8 cellular contexts compared by ENCODE assay signal in the genomic region with DNA sequence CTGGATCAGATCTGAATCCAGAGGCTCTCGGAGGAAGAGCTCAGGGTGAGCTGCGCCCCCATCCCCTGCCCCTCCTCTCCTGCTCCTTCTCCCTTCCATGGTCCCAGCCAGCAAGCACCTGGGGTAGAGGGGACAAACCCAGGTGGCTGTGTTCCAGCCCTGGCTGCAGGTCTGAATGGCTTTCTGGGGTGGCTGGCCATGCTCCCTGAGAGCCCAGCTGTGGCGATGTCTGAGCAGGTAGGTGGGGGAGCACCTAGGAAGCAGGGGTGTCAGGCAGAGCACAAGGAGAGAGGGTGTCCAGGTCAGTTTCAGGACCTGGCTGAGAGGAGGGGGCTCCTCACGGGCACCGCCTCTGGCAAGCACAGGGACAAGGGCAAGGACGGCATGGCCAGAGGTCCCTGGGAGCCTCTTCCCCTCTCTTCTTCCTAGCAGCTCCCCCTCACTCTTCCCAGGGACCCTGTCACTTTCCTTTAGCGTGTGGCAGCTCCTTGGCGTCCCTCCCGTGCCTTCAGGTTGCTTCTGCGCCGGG.
DNase-seq lines count a peak whose midpoint lies in the region; ATAC-seq and TF ChIP-seq lines count a peak whose summit lies in the region.

No MANE protein-coding gene starts in this region.

- H3K4ac ChIP-seq in mesenchymal stem cell (ENCODE audit: low read depth in 1 of 2, low read length in 2 of 2) = peak overlapping the region; percentile 0 to 92

- H3K27ac ChIP-seq in brain microvascular endothelial cell = peak overlapping the region; percentile 78
- peak overlapping the region; percentile 90 for H3K27ac ChIP-seq in mesenchymal stem cell (ENCODE audit: low read length, poor library complexity, severe bottlenecking)

- H2BK120ac ChIP-seq in mesenchymal stem cell (ENCODE audit: low read depth, low read length) = peak overlapping the region; percentile 73

- H4K8ac ChIP-seq in mesenchymal stem cell (ENCODE audit: low read length) = peak overlapping the region; percentile 82

- no peak for DNase-seq in activated T-cell treated with anti-CD3 and anti-CD28 coated beads, Interleukin-2, amount 50 U/mL, for 4 hours
- DNase-seq in activated T-cell treated with anti-CD3 and anti-CD28 coated beads for 4 hours (no peak), brain microvascular endothelial cell (no peak), mesenchymal stem cell (no peak), type B pancreatic cell (ENCODE audit: extremely low spot score, unreplicated experiment) (no peak), NCI-H510A treated with DMSO at 0.1 percent for 48 hours (lab: John Stamatoyannopoulos, UW) (no peak)

- peaks cover 63% of the 10 kb centered on the region for H3K4me1 ChIP-seq in mesenchymal stem cell (ENCODE audit: control insufficient read depth, insufficient read depth, low read depth, low read length)

- no peak for ATAC-seq in activated T-cell treated with anti-CD3 and anti-CD28 coated beads, Interleukin-2, amount 50 U/mL, for 4 hours
- no peak for ATAC-seq in GM19351 (IDR thresholded peaks at IDR 0.05; ENCODE audit: unreplicated experiment)
- ATAC-seq in HG02852 (IDR thresholded peaks at IDR 0.05; ENCODE audit: unreplicated experiment) = no peak

- no peaks in the 10 kb centered on the region for H3K27me3 ChIP-seq in brain microvascular endothelial cell (replicated peaks)
- no peaks in the 10 kb centered on the region for H3K27me3 ChIP-seq in mesenchymal stem cell (ENCODE audit: control insufficient read depth in 1 of 2, insufficient read depth in 1 of 2, low read length in 2 of 2)

- no peak overlapping the region for H2BK5ac ChIP-seq in mesenchymal stem cell (ENCODE audit: low read depth, low read length, poor library complexity, severe bottlenecking)

- H2BK15ac ChIP-seq in mesenchymal stem cell (ENCODE audit: low read depth, poor library complexity, severe bottlenecking) = no peak overlapping the region

- H3K4me3 ChIP-seq in brain microvascular endothelial cell (ENCODE audit: low read depth, low read length) = peak overlapping the region; percentile 58
- H3K4me3 ChIP-seq in mesenchymal stem cell (ENCODE audit: insufficient read depth in 1 of 2, low read depth in 1 of 2, low read length in 2 of 2) = peak overlapping the region; percentile 60 to 94

- H3K4me2 ChIP-seq in mesenchymal stem cell (ENCODE audit: low read length, poor library complexity, severe bottlenecking) = peak overlapping the region; percentile 59

- peak overlapping the region in 1 of 2 experiments; percentile 91 for H3K23ac ChIP-seq in mesenchymal stem cell (ENCODE audit: low read length in 2 of 2)

- peaks cover 65% of the 10 kb centered on the region for H3K4me1 Mint-ChIP-seq in activated T-cell treated with anti-CD3 and anti-CD28 coated beads, Interleukin-2, amount 50 U/mL, for 4 hours (ENCODE audit: low read depth)
- peaks cover 52% of the 10 kb centered on the region for H3K4me1 Mint-ChIP-seq in type B pancreatic cell (ENCODE audit: unreplicated experiment)

- H3K36me3 ChIP-seq in brain microvascular endothelial cell (replicated peaks) = peaks cover 2% of the 10 kb centered on the region
- peaks cover 8 to 31% of the 10 kb centered on the region in 2 experiments for H3K36me3 ChIP-seq in mesenchymal stem cell (ENCODE audit: control insufficient read depth in 1 of 2, insufficient read depth in 2 of 2, low read depth in 1 of 2, low read length in 2 of 2)

- in situ Hi-C loops in brain microvascular endothelial cell (cut with HindIII; ENCODE audit: low pct_ligation_motif_present, low sequenced_read_pairs) = loop anchor here (25.0 kb wide), 1 partner anchor 114 kb away; no protein-coding TSS in a partner anchor

- H3K27ac Mint-ChIP-seq in type B pancreatic cell = peak overlapping the region; percentile 98

- H3K9ac ChIP-seq in mesenchymal stem cell (ENCODE audit: low read length) = peak overlapping the region; percentile 87

- peak overlapping the region in 1 of 2 experiments; percentile 84 for H2BK12ac ChIP-seq in mesenchymal stem cell (ENCODE audit: low read length in 2 of 2)

- peak overlapping the region; percentile 1 for H2AK5ac ChIP-seq in mesenchymal stem cell (ENCODE audit: low read length, severe bottlenecking)

- peaks cover 3% of the 10 kb centered on the region for H3K36me3 Mint-ChIP-seq in activated T-cell treated with anti-CD3 and anti-CD28 coated beads, Interleukin-2, amount 50 U/mL, for 4 hours (ENCODE audit: insufficient read depth)
- peaks cover 5% of the 10 kb centered on the region for H3K36me3 Mint-ChIP-seq in type B pancreatic cell

- peak overlapping the region in 1 of 2 experiments; percentile 98 for H3K14ac ChIP-seq in mesenchymal stem cell (ENCODE audit: low read length in 2 of 2)

- no peaks in the 10 kb centered on the region for H3K9me3 ChIP-seq in mesenchymal stem cell (ENCODE audit: control insufficient read depth, low read length)

- H3K18ac ChIP-seq in mesenchymal stem cell (ENCODE audit: low read depth in 1 of 2, low read length in 2 of 2) = peak overlapping the region; percentile 90 to 95

- TF ChIP-seq CTCF in brain microvascular endothelial cell (IDR thresholded peaks at IDR 0.05; ENCODE audit: low read depth, low read length, missing control alignments) (no peak), type B pancreatic cell (conservative IDR thresholded peaks at IDR 0.05) (no peak)

- H3K27me3 Mint-ChIP-seq in activated T-cell treated with anti-CD3 and anti-CD28 coated beads, Interleukin-2, amount 50 U/mL, for 4 hours (ENCODE audit: low read depth) = no peaks in the 10 kb centered on the region
- no peaks in the 10 kb centered on the region for H3K27me3 Mint-ChIP-seq in type B pancreatic cell

- WGBS in mesenchymal stem cell = 6% methylated on average over 9 of the region's 11 CpGs

- peaks cover 13% of the 10 kb centered on the region for H3K79me1 ChIP-seq in mesenchymal stem cell (replicated peaks; ENCODE audit: low read length, poor library complexity, severe bottlenecking)

- no peak overlapping the region for H2AFZ ChIP-seq in mesenchymal stem cell (ENCODE audit: low read depth, low read length)

- H3K9me3 Mint-ChIP-seq in activated T-cell treated with anti-CD3 and anti-CD28 coated beads, Interleukin-2, amount 50 U/mL, for 4 hours = no peaks in the 10 kb centered on the region
- H3K9me3 Mint-ChIP-seq in type B pancreatic cell = no peaks in the 10 kb centered on the region

- H3K4me3 Mint-ChIP-seq in activated T-cell treated with anti-CD3 and anti-CD28 coated beads, Interleukin-2, amount 50 U/mL, for 4 hours = peak overlapping the region; percentile 96
- H3K4me3 Mint-ChIP-seq in type B pancreatic cell = peak overlapping the region; percentile 99

- H4K91ac ChIP-seq in mesenchymal stem cell (ENCODE audit: low read length) = peak overlapping the region; percentile 5
